7 cellular contexts compared by ENCODE assay signal in the genomic region with DNA sequence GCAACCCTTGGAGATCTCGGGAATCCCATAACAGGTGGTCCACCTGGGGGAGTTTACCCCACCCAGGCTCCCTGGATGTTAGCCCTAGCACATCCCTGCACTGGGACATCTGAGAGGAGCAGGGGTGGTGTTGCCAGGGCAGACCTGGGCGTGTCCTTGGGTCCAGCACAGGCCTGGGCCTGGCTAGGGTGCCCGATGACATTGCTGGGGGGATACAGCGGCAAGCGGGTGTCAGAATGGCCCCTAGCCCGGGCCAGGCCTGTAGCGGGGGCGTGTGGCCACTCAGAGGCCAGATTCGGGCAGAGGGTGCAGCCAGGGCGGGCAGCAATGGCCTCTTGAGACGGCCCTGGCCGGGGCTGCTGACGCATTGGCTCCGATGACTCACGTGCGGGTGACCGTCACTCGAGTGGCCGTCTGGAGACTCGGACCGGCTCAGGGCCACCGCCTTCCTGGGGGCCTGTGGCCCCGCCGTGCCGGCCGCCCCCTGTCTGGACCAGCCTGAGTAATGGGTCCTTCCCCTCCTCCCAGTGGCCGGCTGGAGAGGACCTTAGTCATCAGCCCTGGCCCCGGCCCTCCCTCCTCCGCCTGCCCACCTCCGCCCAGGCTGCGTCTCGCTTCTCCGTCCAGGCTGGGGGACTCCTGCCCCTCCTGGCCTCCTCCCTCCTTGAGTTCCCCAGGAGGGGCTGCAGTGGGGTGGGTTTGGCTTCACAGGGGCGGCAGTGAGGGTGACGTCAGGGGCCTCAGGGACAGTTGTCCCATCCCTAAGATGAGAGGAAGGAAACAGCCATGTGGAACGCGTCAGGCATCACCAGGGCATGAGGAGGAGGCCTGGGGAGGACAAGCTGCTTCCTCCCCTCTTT. TPM values are rescaled to one million over a fixed set of nuclear protein-coding genes. Genes with fewer than 3 reads are reported as not detected.
DNase-seq lines count a peak whose midpoint lies in the region; ATAC-seq and TF ChIP-seq lines count a peak whose summit lies in the region.
"Had no signal": no experiment of that assay in that cellular context is flagged by ENCODE, and none has a peak within 500 bp of the region (broad histone marks: within the 10 kb centered on the region; RNA-seq: fewer than 3 reads in every experiment).

No MANE protein-coding gene starts in this region.

- WGBS in upper lobe of left lung, 2 donors: 76 to 89% methylated on average over 6 to 31 of the region's 37 CpGs

- H3K4me1 ChIP-seq in right atrium auricular region (peaks cover 0 to 70% of the 10 kb centered on the region in 2 donors), upper lobe of left lung (peaks cover 6 to 30% (median 12%) of the 10 kb centered on the region in 4 donors)

- H3K27ac ChIP-seq in right atrium auricular region: peak overlapping the region; percentile 83 to 94
- H3K27ac ChIP-seq in upper lobe of left lung: peak overlapping the region; percentile 44 to 74 (median 58)

- H3K4me3 ChIP-seq in right atrium auricular region (peak overlapping the region in 1 of 2 donors; percentile 13), upper lobe of left lung (no peak overlapping the region)

- TF ChIP-seq EP300 in upper lobe of left lung (IDR thresholded peaks at IDR 0.05): no peak

- H3K36me3 ChIP-seq in right atrium auricular region (no peaks in the 10 kb centered on the region), upper lobe of left lung (peaks cover 0 to 6% (median 3%) of the 10 kb centered on the region in 4 donors)

- peak; percentile 82 for ATAC-seq in SK-N-SH treated with all-trans-retinoic acid at 6 μM for 48 hours
- ATAC-seq in upper lobe of left lung (ENCODE audit: low FRiP score in 2 of 2): peak; percentile 51 to 88
- ATAC-seq in HG03354 (IDR thresholded peaks at IDR 0.05; ENCODE audit: poor library complexity, severe bottlenecking, unreplicated experiment): no peak

- H3K27me3 ChIP-seq in right atrium auricular region: no peaks in the 10 kb centered on the region
- H3K27me3 ChIP-seq in upper lobe of left lung: no peaks in the 10 kb centered on the region

- H3K9me3 ChIP-seq in right atrium auricular region (no peaks in the 10 kb centered on the region), upper lobe of left lung (no peaks in the 10 kb centered on the region)

- DNase-seq in right atrium auricular region (ENCODE audit: low spot score) (peak; percentile 97), upper lobe of left lung (peak; percentile 50 to 89), NCI-H1417 treated with DMSO at 0.1 percent for 48 hours (lab: John Stamatoyannopoulos, UW) (no peak), KG1 (lab: John Stamatoyannopoulos, UW) (no peak)
- DNase-seq: NCI-H774 had no signal

- TF ChIP-seq POLR2A in upper lobe of left lung (IDR thresholded peaks at IDR 0.05): peak in 1 of 4 donors; percentile 14

- TF ChIP-seq CTCF in right atrium auricular region (IDR thresholded peaks at IDR 0.05) (no peak), upper lobe of left lung (IDR thresholded peaks at IDR 0.05) (no peak)

TF ChIP-seq in SK-N-SH treated with all-trans-retinoic acid at 6 μM for 48 hours, 23 proteins besides CTCF, POLR2A, EP300 and RAD21:
- TF ChIP-seq ZFP3 (CRISPR knock-in tag; IDR thresholded peaks at IDR 0.05) (peak; percentile 59), CREB5 (CRISPR knock-in tag; IDR thresholded peaks at IDR 0.05; ENCODE audit: low read depth) (no peak), PPARA (CRISPR knock-in tag; IDR thresholded peaks at IDR 0.05; ENCODE audit: borderline replicate concordance) (no peak), CSDC2 (CRISPR knock-in tag; IDR thresholded peaks at IDR 0.05) (no peak), ZC3H10 (CRISPR knock-in tag; IDR thresholded peaks at IDR 0.05) (no peak), ZNF70 (CRISPR knock-in tag; IDR thresholded peaks at IDR 0.05) (no peak)
- TF ChIP-seq, protein P1, sequence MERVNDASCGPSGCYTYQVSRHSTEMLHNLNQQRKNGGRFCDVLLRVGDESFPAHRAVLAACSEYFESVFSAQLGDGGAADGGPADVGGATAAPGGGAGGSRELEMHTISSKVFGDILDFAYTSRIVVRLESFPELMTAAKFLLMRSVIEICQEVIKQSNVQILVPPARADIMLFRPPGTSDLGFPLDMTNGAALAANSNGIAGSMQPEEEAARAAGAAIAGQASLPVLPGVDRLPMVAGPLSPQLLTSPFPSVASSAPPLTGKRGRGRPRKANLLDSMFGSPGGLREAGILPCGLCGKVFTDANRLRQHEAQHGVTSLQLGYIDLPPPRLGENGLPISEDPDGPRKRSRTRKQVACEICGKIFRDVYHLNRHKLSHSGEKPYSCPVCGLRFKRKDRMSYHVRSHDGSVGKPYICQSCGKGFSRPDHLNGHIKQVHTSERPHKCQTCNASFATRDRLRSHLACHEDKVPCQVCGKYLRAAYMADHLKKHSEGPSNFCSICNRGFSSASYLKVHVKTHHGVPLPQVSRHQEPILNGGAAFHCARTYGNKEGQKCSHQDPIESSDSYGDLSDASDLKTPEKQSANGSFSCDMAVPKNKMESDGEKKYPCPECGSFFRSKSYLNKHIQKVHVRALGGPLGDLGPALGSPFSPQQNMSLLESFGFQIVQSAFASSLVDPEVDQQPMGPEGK (CRISPR knock-in tag; IDR thresholded peaks at IDR 0.05; ENCODE audit: borderline replicate concordance): 0 out of 2 replicates have a peak, but pooled peaks have one; percentile 11

RNA-seq across cellular contexts. Expression of gene CRTC1, which starts 23.2 kb away (rescaled TPM):
- total RNA-seq in right atrium auricular region: 1 to 10 TPM; 4.0 to 5.8 TPM
- total RNA-seq in upper lobe of left lung: 10 to 100 TPM in 4 of 6 donors, 1 to 10 TPM in 2; 5.9 to 27.2 (median 15.6) TPM

RNA-seq across cellular contexts. Expression of gene KLHL26, which starts 23.5 kb away (rescaled TPM):
- total RNA-seq in right atrium auricular region (10 to 100 TPM in 1 of 2 donors, 1 to 10 TPM in 1; 5.7 to 11.3 TPM), upper lobe of left lung (10 to 100 TPM in 4 of 6 donors, 1 to 10 TPM in 2; 8.1 to 16.1 (median 12.1) TPM)

RNA-seq across cellular contexts. Expression of gene TMEM59L, which starts 47.6 kb away (rescaled TPM):
- total RNA-seq in right atrium auricular region: 1 to 10 TPM; 2.2 to 3.0 TPM
- total RNA-seq in upper lobe of left lung: 1 to 10 TPM in 2 of 6 donors, under 1 TPM in 2, not detected in 2; 0.30 to 2.8 (median 1.0) TPM

RNA-seq across cellular contexts. Expression of gene CRLF1, which starts 53.7 kb away (rescaled TPM):
- 10 to 100 TPM; 71.8 to 73.9 TPM for total RNA-seq in right atrium auricular region
- total RNA-seq in upper lobe of left lung: 10 to 100 TPM; 15.0 to 54.8 (median 20.0) TPM

Comparison
In these comparisons a context has a peak if more than half of its experiments do, and no peak if none do; other contexts are left out.
1. DNase-seq: peak in right atrium auricular region (single experiment) and upper lobe of left lung (2 of 2); none in NCI-H1417 treated with DMSO at 0.1 percent for 48 hours (single experiment) and KG1 (single experiment).